1 cellular context compared by ENCODE assay signal in genomic region chr12:122749569-122750332, GRCh38.
TF ChIP-seq lines count a peak whose summit lies in the region.

No MANE protein-coding gene starts in this region.

TF ChIP-seq in GM23338, 12 proteins besides CTCF, POLR2A, EP300 and RAD21 (continued from another document):
- TF ChIP-seq ZNF462 (CRISPR knock-in tag; IDR thresholded peaks at IDR 0.05) (no peak), NANOG (IDR thresholded peaks at IDR 0.05; ENCODE audit: borderline replicate concordance) (no peak), REST (IDR thresholded peaks at IDR 0.05; ENCODE audit: unreplicated experiment) (no peak), ETS1 (IDR thresholded peaks at IDR 0.05) (no peak), POLR2AphosphoS5 (IDR thresholded peaks at IDR 0.05; ENCODE audit: low read depth) (no peak), ZNF331 (CRISPR knock-in tag; IDR thresholded peaks at IDR 0.05; ENCODE audit: low read depth) (no peak), EZH2 (IDR thresholded peaks at IDR 0.05; ENCODE audit: low read depth, unreplicated experiment) (no peak), ZNF114 (CRISPR knock-in tag; IDR thresholded peaks at IDR 0.05) (no peak)
